In genomic region chr3:119703900-119704531, GRCh38 we compare ENCODE assay signal across 13 cellular contexts. TPM values are rescaled to one million over a fixed set of nuclear protein-coding genes. Genes with fewer than 3 reads are reported as not detected.
DNase-seq lines count a peak whose midpoint lies in the region; ATAC-seq and TF ChIP-seq lines count a peak whose summit lies in the region.
"Had no signal": no experiment of that assay in that cellular context is flagged by ENCODE, and none has a peak within 500 bp of the region (broad histone marks: within the 10 kb centered on the region; RNA-seq: fewer than 3 reads in every experiment).

No MANE protein-coding gene starts in this region.

- H3K79me1 ChIP-seq in neuronal stem cell (ENCODE audit: low read depth, low read length) = no peaks in the 10 kb centered on the region

- H3K4ac ChIP-seq in neuronal stem cell (ENCODE audit: low read length) = no peak overlapping the region

- no peak overlapping the region for H2AK5ac ChIP-seq in neuronal stem cell (ENCODE audit: low read depth, low read length)

- H3K23ac ChIP-seq in neuronal stem cell (ENCODE audit: low read depth, low read length, poor library complexity) = no peak overlapping the region

- H3K4me1 Mint-ChIP-seq in Calu3 (ENCODE audit: low read depth, unreplicated experiment) (peaks cover 14% of the 10 kb centered on the region), endodermal cell (peaks cover 9% of the 10 kb centered on the region)

- intact Hi-C loops in Calu3 (cut with micrococcal nuclease; ENCODE audit: unreplicated experiment) = no loop called here

- H3K4me1 ChIP-seq in endodermal cell (ENCODE audit: control insufficient read depth, insufficient read depth, low read length) = no peaks in the 10 kb centered on the region
- peaks cover 0 to 1% of the 10 kb centered on the region in 2 donors for H3K4me1 ChIP-seq in neuronal stem cell (ENCODE audit: control insufficient read depth in 2 of 2, insufficient read depth in 1 of 2, low read depth in 1 of 2, low read length in 2 of 2)

- no peak overlapping the region for H2BK120ac ChIP-seq in neuronal stem cell (ENCODE audit: low read depth, low read length)

- H3K9me3 ChIP-seq in endodermal cell (ENCODE audit: control insufficient read depth, low read length) = no peaks in the 10 kb centered on the region
- H3K9me3 ChIP-seq in neuronal stem cell (replicated peaks in 1 of 2; ENCODE audit: control insufficient read depth in 2 of 2, insufficient read depth in 1 of 2, low read depth in 1 of 2, low read length in 2 of 2) = peaks cover 0 to 3% of the 10 kb centered on the region in 2 donors
- H3K9me3 ChIP-seq: upper lobe of left lung had no signal

- H3K18ac ChIP-seq in neuronal stem cell (ENCODE audit: low read length) = no peak overlapping the region

- H2BK12ac ChIP-seq in neuronal stem cell (ENCODE audit: low read length) = no peak overlapping the region

- H3K14ac ChIP-seq in neuronal stem cell (ENCODE audit: low read length) = no peak overlapping the region

- H3K36me3 ChIP-seq in endodermal cell (ENCODE audit: control insufficient read depth, insufficient read depth, low read length) = no peaks in the 10 kb centered on the region
- peaks cover 0 to 5% of the 10 kb centered on the region in 2 donors for H3K36me3 ChIP-seq in neuronal stem cell (replicated peaks in 1 of 2; ENCODE audit: control insufficient read depth in 2 of 2, insufficient read depth in 2 of 2, low read length in 2 of 2)
- H3K36me3 ChIP-seq: upper lobe of left lung had no signal

- H3K27ac Mint-ChIP-seq in Calu3 (ENCODE audit: unreplicated experiment) (no peak overlapping the region), endodermal cell (no peak overlapping the region)

- H3K27ac ChIP-seq in endodermal cell (ENCODE audit: low read depth, low read length) (no peak overlapping the region), neuronal stem cell (replicated peaks; ENCODE audit: low read length) (no peak overlapping the region)

- ATAC-seq in HG02759 (IDR thresholded peaks at IDR 0.05; ENCODE audit: unreplicated experiment) = no peak
- ATAC-seq in GM18870 (IDR thresholded peaks at IDR 0.05; ENCODE audit: unreplicated experiment) = no peak

- H3K36me3 Mint-ChIP-seq in Calu3 (ENCODE audit: insufficient read depth, unreplicated experiment) = peaks cover 15% of the 10 kb centered on the region
- H3K36me3 Mint-ChIP-seq in endodermal cell (ENCODE audit: low read depth) = no peaks in the 10 kb centered on the region

- H3K9me3 Mint-ChIP-seq in Calu3 (ENCODE audit: low read depth, unreplicated experiment) (peaks cover 3% of the 10 kb centered on the region), endodermal cell (peaks cover 4% of the 10 kb centered on the region)

- no peak for DNase-seq in Calu3
- peak; percentile 12 for DNase-seq in M059J (ENCODE audit: low read depth)
- DNase-seq in endodermal cell = no peak
- DNase-seq in neuronal stem cell (ENCODE audit: low spot score) = no peak
- no peak for DNase-seq in medulla oblongata (ENCODE audit: extremely low spot score)
- DNase-seq in middle frontal gyrus (ENCODE audit: extremely low spot score, low spot score) = no peak
- DNase-seq: activated CD8-positive, alpha-beta memory T cell treated with anti-CD3 and anti-CD28 coated beads, Interleukin-2, amount 50 U/mL, for 48 hours; cortex of kidney; IMR-90; stimulated activated CD4-positive, alpha-beta T cell treated with anti-CD3 and anti-CD28 coated beads, Interleukin-4, amount 100 ng/mL, for 4 hours; upper lobe of left lung had no signal

- H3K9ac ChIP-seq in endodermal cell (ENCODE audit: extremely low read depth, low read length, poor library complexity, severe bottlenecking) (no peak overlapping the region), neuronal stem cell (ENCODE audit: low read depth, low read length, poor library complexity) (no peak overlapping the region)

- no peak for TF ChIP-seq CTCF in Calu3 (IDR thresholded peaks at IDR 0.05; ENCODE audit: unreplicated experiment)
- no peak for TF ChIP-seq CTCF in endodermal cell (conservative IDR thresholded peaks at IDR 0.05)

- H4K8ac ChIP-seq in neuronal stem cell (ENCODE audit: low read depth, low read length) = no peak overlapping the region

- no TSS peak for BruUV-seq in Calu3 (replicated peaks; lab: Mats Ljungman, UMichigan)

- 91 to 95% methylated on average over 6 to 7 of the region's 7 CpGs for WGBS in endodermal cell (ENCODE audit: insufficient coverage in 1 of 2, insufficient read length in 1 of 2), 2 experiments
- no CpG with 5 or more reads among the region's 7 CpGs for WGBS in neuronal stem cell (ENCODE audit: extremely low coverage in 2 of 2, insufficient read length in 2 of 2, insufficient replicate concordance in 1 of 2), 2 donors

- no peak overlapping the region for H2BK15ac ChIP-seq in neuronal stem cell (ENCODE audit: low read length)

- peak overlapping the region; percentile 65 for H3K4me3 Mint-ChIP-seq in Calu3 (ENCODE audit: low read depth, unreplicated experiment)
- peak overlapping the region; percentile 63 for H3K4me3 Mint-ChIP-seq in endodermal cell

- CTCF ChIA-PET in Calu3 (lab: Charles Lee) = no interaction called here

- no peak overlapping the region for H2BK5ac ChIP-seq in neuronal stem cell (ENCODE audit: low read length)

- H3K27me3 Mint-ChIP-seq in Calu3 (ENCODE audit: unreplicated experiment) = no peaks in the 10 kb centered on the region
- H3K27me3 Mint-ChIP-seq in endodermal cell (ENCODE audit: insufficient read depth) = peaks cover 23% of the 10 kb centered on the region

- H3K27me3 ChIP-seq in endodermal cell (ENCODE audit: control insufficient read depth, insufficient read depth, low read length, poor library complexity, severe bottlenecking) (peaks cover 11% of the 10 kb centered on the region), neuronal stem cell (ENCODE audit: control insufficient read depth in 3 of 3, insufficient read depth in 3 of 3, low read depth in 1 of 3, low read length in 3 of 3) (no peaks in the 10 kb centered on the region)
- H3K27me3 ChIP-seq: upper lobe of left lung had no signal

- peak overlapping the region; percentile 93 for H2AFZ ChIP-seq in neuronal stem cell (ENCODE audit: low read length)

- no peak overlapping the region for H4K91ac ChIP-seq in neuronal stem cell (ENCODE audit: low read depth, low read length, poor library complexity)

- peak overlapping the region; percentile 89 for H3K4me2 ChIP-seq in neuronal stem cell (ENCODE audit: insufficient read depth, low read length, poor library complexity, severe bottlenecking)

- H3K4me3 ChIP-seq in endodermal cell (ENCODE audit: low read length) = peak overlapping the region; percentile 80
- peak overlapping the region; percentile 58 to 87 for H3K4me3 ChIP-seq in neuronal stem cell (ENCODE audit: low read length in 2 of 2)

RNA-seq across cellular contexts. Expression of gene CFAP91, which starts 1.2 kb away (rescaled TPM):
- total RNA-seq in Calu3 (2022) (1.5 and 2.2 TPM in 2 replicates), endodermal cell (1 to 10 TPM; 5.1 to 9.8 TPM)
- total RNA-seq in M059J (2014; rRNA removed; shearing (Covaris generic)) = 1.6 and 3.3 TPM in 2 replicates
- 11.1 TPM for polyA plus RNA-seq in endodermal cell (2013, experiment 1 of 2)
- 8.5 TPM for polyA plus RNA-seq in endodermal cell (2013, experiment 2 of 2)
- 23.2 TPM for polyA plus RNA-seq in neuronal stem cell (2013, experiment 1 of 2)
- 22.2 TPM for polyA plus RNA-seq in neuronal stem cell (2013, experiment 2 of 2)
- total RNA-seq: IMR-90 had no signal
- polyA plus RNA-seq: IMR-90 had no signal

RNA-seq across cellular contexts. Expression of gene COX17, which starts 26.8 kb away (rescaled TPM):
- total RNA-seq in Calu3 (2022) (48.4 and 51.3 TPM in 2 replicates), endodermal cell (10 to 100 TPM; 54.1 to 73.7 TPM)
- 64.5 and 103 TPM in 2 replicates for total RNA-seq in M059J (2014; rRNA removed; shearing (Covaris generic))
- 72.8 TPM for polyA plus RNA-seq in endodermal cell (2013, experiment 1 of 2)
- polyA plus RNA-seq in endodermal cell (2013, experiment 2 of 2) = 74.9 TPM
- polyA plus RNA-seq in neuronal stem cell (2013, experiment 1 of 2) = 121 TPM
- 117 TPM for polyA plus RNA-seq in neuronal stem cell (2013, experiment 2 of 2)

RNA-seq across cellular contexts. Expression of gene POPDC2, which starts 43.6 kb away (rescaled TPM):
- 0.80 and 1.0 TPM in 2 replicates for total RNA-seq in Calu3 (2022)
- total RNA-seq in M059J (2014; rRNA removed; shearing (Covaris generic)) = 0.12 TPM in 1 of 2 replicates, not detected in the other
- total RNA-seq in endodermal cell = 1 to 10 TPM in 1 of 2 donors, under 1 TPM in 1; 0.95 to 1.6 TPM
- polyA plus RNA-seq in endodermal cell (2013, experiment 1 of 2) = 0.89 TPM
- 0.54 TPM for polyA plus RNA-seq in endodermal cell (2013, experiment 2 of 2)
- polyA plus RNA-seq in neuronal stem cell (2013, experiment 1 of 2) = 0.79 TPM
- 0.64 TPM for polyA plus RNA-seq in neuronal stem cell (2013, experiment 2 of 2)
